8 cellular contexts compared by ENCODE assay signal in genomic region chr5:113510836-113511451, GRCh38. TPM values are rescaled to one million over a fixed set of nuclear protein-coding genes. Genes with fewer than 3 reads are reported as not detected.
DNase-seq lines count a peak whose midpoint lies in the region; ATAC-seq and TF ChIP-seq lines count a peak whose summit lies in the region.

No MANE protein-coding gene starts in this region.

- no peak overlapping the region for H3K4me2 ChIP-seq in SK-N-SH

- TF ChIP-seq EP300 in SK-N-SH (IDR thresholded peaks at IDR 0.05; ENCODE audit: borderline replicate concordance in 1 of 2, low read depth in 1 of 2, low read length in 1 of 2) = no peak

- no peaks in the 10 kb centered on the region for H3K4me1 ChIP-seq in Caco-2
- H3K4me1 ChIP-seq in SK-N-SH (ENCODE audit: control insufficient read depth in 1 of 2, insufficient read depth in 2 of 2, low read depth in 1 of 2, low read length in 1 of 2) = peaks cover 0 to 6% of the 10 kb centered on the region in 2 experiments; a peak in 2 of 4 replicates
- peaks cover 3% of the 10 kb centered on the region for H3K4me1 ChIP-seq in testis

- no peak overlapping the region for H3K4me3 Mint-ChIP-seq in Caco-2 (ENCODE audit: unreplicated experiment)
- no peak overlapping the region for H3K4me3 Mint-ChIP-seq in activated T-helper 17 cell treated with anti-CD3 and anti-CD28 coated beads, Interleukin-2, amount 50 U/mL, for 72 hours

- H4K20me1 ChIP-seq in SK-N-SH (ENCODE audit: insufficient read depth) = no peaks in the 10 kb centered on the region

- peaks cover 20% of the 10 kb centered on the region for H3K27me3 Mint-ChIP-seq in Caco-2 (ENCODE audit: insufficient read depth, unreplicated experiment)
- H3K27me3 Mint-ChIP-seq in activated T-helper 17 cell treated with anti-CD3 and anti-CD28 coated beads, Interleukin-2, amount 50 U/mL, for 72 hours = peaks cover 17% of the 10 kb centered on the region

- 47% methylated on average over 6 of the region's 6 CpGs for WGBS in SK-N-SH (ENCODE audit: low lambda C conversion rate)
- 65 to 67% methylated on average over 6 of the region's 6 CpGs for WGBS in testis, 2 donors

- H3K27me3 ChIP-seq in Caco-2 (replicated peaks; ENCODE audit: control insufficient read depth, insufficient read depth, low read length) (no peaks in the 10 kb centered on the region), SK-N-SH (ENCODE audit: insufficient read depth) (no peaks in the 10 kb centered on the region; the same call in 1 of the 2 replicates), testis (no peaks in the 10 kb centered on the region)

- H3K9me3 ChIP-seq in Caco-2 (no peaks in the 10 kb centered on the region), SK-N-SH (no peaks in the 10 kb centered on the region), testis (no peaks in the 10 kb centered on the region)

- H2AFZ ChIP-seq in SK-N-SH (ENCODE audit: low read depth) = no peak overlapping the region

- H3K9ac ChIP-seq in SK-N-SH = no peak overlapping the region

- no peaks in the 10 kb centered on the region for H3K36me3 ChIP-seq in Caco-2 (ENCODE audit: control insufficient read depth, insufficient read depth, low read length)
- H3K36me3 ChIP-seq in SK-N-SH (replicated peaks in 1 of 2; ENCODE audit: control insufficient read depth in 1 of 2, insufficient read depth in 2 of 2, low read length in 1 of 2) = peaks cover 8% of the 10 kb centered on the region in 2 experiments
- H3K36me3 ChIP-seq in testis (ENCODE audit: low read depth, missing control alignments) = no peaks in the 10 kb centered on the region

- H3K27ac Mint-ChIP-seq in Caco-2 (ENCODE audit: unreplicated experiment) = no peak overlapping the region
- H3K27ac Mint-ChIP-seq in activated T-helper 17 cell treated with anti-CD3 and anti-CD28 coated beads, Interleukin-2, amount 50 U/mL, for 72 hours = no peak overlapping the region

- TF ChIP-seq POLR2A in testis (IDR thresholded peaks at IDR 0.05) = no peak

- H3K4me1 Mint-ChIP-seq in Caco-2 (ENCODE audit: low read depth, unreplicated experiment) = peaks cover 6% of the 10 kb centered on the region
- peaks cover 20% of the 10 kb centered on the region for H3K4me1 Mint-ChIP-seq in activated T-helper 17 cell treated with anti-CD3 and anti-CD28 coated beads, Interleukin-2, amount 50 U/mL, for 72 hours

- H3K79me2 ChIP-seq in SK-N-SH (ENCODE audit: insufficient read depth) = peaks cover 21% of the 10 kb centered on the region; the same call in 1 of the 2 replicates

- POLR2A ChIA-PET in Caco-2 (lab: Charles Lee) (no interaction called here), SK-N-SH (lab: Yijun Ruan, JAX) (no interaction called here)

- DNase-seq in Caco-2 (no peak), SK-N-SH (peak; percentile 27), kidney tubule cell (ENCODE audit: low spot score) (peak; percentile 35), DMS79 (lab: John Stamatoyannopoulos, UW) (no peak), testis (no peak), foreskin melanocyte (no peak)

- peak; percentile 86 for TF ChIP-seq RAD21 in SK-N-SH (IDR thresholded peaks at IDR 0.05; ENCODE audit: low read length)

- CTCF ChIA-PET in Caco-2 (lab: Charles Lee) (interaction anchor here (1.4 to 1.5 kb wide), 2 partner anchors 63 to 174 kb away, joined by 8 to 9 read pairs; no protein-coding TSS in a partner anchor), SK-N-SH (lab: Yijun Ruan, JAX) (interaction anchor here (0.6 to 7.1 kb wide), 36 partner anchors 9 to 949 kb away, joined by 3 to 77 read pairs (median 4); partner anchors contain the start of gene MCC)

- H3K9me3 Mint-ChIP-seq in Caco-2 (ENCODE audit: unreplicated experiment) = no peaks in the 10 kb centered on the region
- H3K9me3 Mint-ChIP-seq in activated T-helper 17 cell treated with anti-CD3 and anti-CD28 coated beads, Interleukin-2, amount 50 U/mL, for 72 hours = no peaks in the 10 kb centered on the region

- no TSS peak for BruUV-seq in Caco-2 (replicated peaks; lab: Mats Ljungman, UMichigan)

- intact Hi-C loops in Caco-2 (cut with micrococcal nuclease; ENCODE audit: unreplicated experiment) (loop anchor here (5.0 kb wide), 1 partner anchor 96 kb away; no protein-coding TSS in a partner anchor), testis (cut with DNase I; ENCODE audit: low total_unique reads) (no loop called here)

- H3K4me3 ChIP-seq in Caco-2 (ENCODE audit: low read depth, low read length) (no peak overlapping the region), SK-N-SH (ENCODE audit: low read depth in 2 of 2, low read length in 1 of 2) (no peak overlapping the region; a peak in 1 of 4 replicates), testis (no peak overlapping the region)

- H3K27ac ChIP-seq in SK-N-SH (ENCODE audit: low read depth in 2 of 2, low read length in 1 of 2) = no peak overlapping the region
- H3K27ac ChIP-seq in testis = no peak overlapping the region

- peak; percentile 36 to 41 for TF ChIP-seq CTCF in Caco-2 (IDR thresholded peaks at IDR 0.05; ENCODE audit: insufficient read depth in 1 of 2, low read depth in 1 of 2, low read length in 1 of 2, severe bottlenecking in 1 of 2, unreplicated experiment in 1 of 2)
- TF ChIP-seq CTCF in SK-N-SH (IDR thresholded peaks at IDR 0.05) = peak; percentile 73
- TF ChIP-seq CTCF in testis (IDR thresholded peaks at IDR 0.05) = no peak

- peak; percentile 23 for ATAC-seq in HG03103 (IDR thresholded peaks at IDR 0.05; ENCODE audit: low read depth, unreplicated experiment)
- ATAC-seq in activated T-helper 17 cell treated with anti-CD3 and anti-CD28 coated beads, Interleukin-2, amount 50 U/mL, for 72 hours (replicated peaks) = no peak

- H3K9me2 ChIP-seq in SK-N-SH = no peaks in the 10 kb centered on the region

- peaks cover 12% of the 10 kb centered on the region for H3F3A ChIP-seq in SK-N-SH (replicated peaks; ENCODE audit: insufficient read depth)

- H3K36me3 Mint-ChIP-seq in Caco-2 (ENCODE audit: insufficient read depth, unreplicated experiment) = peaks cover 5% of the 10 kb centered on the region
- peaks cover 15% of the 10 kb centered on the region for H3K36me3 Mint-ChIP-seq in activated T-helper 17 cell treated with anti-CD3 and anti-CD28 coated beads, Interleukin-2, amount 50 U/mL, for 72 hours (ENCODE audit: low read depth)

TF ChIP-seq in SK-N-SH, 30 proteins besides CTCF, POLR2A, EP300 and RAD21:
- TF ChIP-seq SMC3 (IDR thresholded peaks at IDR 0.05; ENCODE audit: low read depth, low read length) = peak; percentile 80
- no peak for TF ChIP-seq GATA2 (CRISPR knock-in tag; IDR thresholded peaks at IDR 0.05)
TF ChIP-seq in SK-N-SH: peak in this region for 1.

RNA-seq across cellular contexts. Expression of gene YTHDC2, which starts 2.5 kb away (rescaled TPM):
- 16.9 and 19.1 TPM in 2 replicates for total RNA-seq in Caco-2 (2022)
- 3.5 and 4.7 TPM in 2 replicates for polyA plus RNA-seq in SK-N-SH (2012; rRNA removed)
- polyA plus RNA-seq in SK-N-SH (2012; cell fraction: cytosol; rRNA removed) = 3.8 and 4.5 TPM in 2 replicates
- 9.2 and 17.9 TPM in 2 replicates for polyA plus RNA-seq in SK-N-SH (2012; cell fraction: nucleus; rRNA removed)
- 10 to 100 TPM; 34.3 to 44.3 TPM for total RNA-seq in testis
- 29.1 TPM for polyA plus RNA-seq in testis (ENCODE audit: insufficient read depth, low read depth, low replicate concordance)
- total RNA-seq in activated T-helper 17 cell treated with anti-CD3 and anti-CD28 coated beads, Interleukin-2, amount 50 U/mL, for 72 hours = 10 to 100 TPM; 21.0 to 26.4 TPM

RNA-seq across cellular contexts. Expression of gene MCC, which starts 22.7 kb away (rescaled TPM):
- total RNA-seq in Caco-2 (2022) (0.09 TPM in 1 of 2 replicates, not detected in the other), testis (10 to 100 TPM; 21.4 to 23.7 TPM)
- polyA plus RNA-seq in SK-N-SH (2012; rRNA removed) (2.6 and 3.6 TPM in 2 replicates), testis (ENCODE audit: insufficient read depth, low read depth, low replicate concordance) (7.1 TPM)
- polyA plus RNA-seq in SK-N-SH (2012; cell fraction: cytosol; rRNA removed) = 3.0 and 3.3 TPM in 2 replicates
- 3.7 and 5.1 TPM in 2 replicates for polyA plus RNA-seq in SK-N-SH (2012; cell fraction: nucleus; rRNA removed)
- 1 to 10 TPM; 4.3 TPM for total RNA-seq in activated T-helper 17 cell treated with anti-CD3 and anti-CD28 coated beads, Interleukin-2, amount 50 U/mL, for 72 hours

Comparison
In these comparisons a context has a peak if more than half of its experiments do, and no peak if none do; other contexts are left out.
1. DNase-seq: peak in SK-N-SH (single experiment) and kidney tubule cell (single experiment); none in Caco-2 (0 of 2), DMS79 (single experiment), testis (single experiment) and foreskin melanocyte (single experiment).
2. CTCF ChIP-seq: peak in Caco-2 (2 of 2) and SK-N-SH (single experiment); none in testis (0 of 3).
3. RNA of gene MCC, which starts 22.7 kb away (total RNA-seq): 21.4 to 23.7 TPM in testis; 4.3 TPM in activated T-helper 17 cell treated with anti-CD3 and anti-CD28 coated beads, Interleukin-2, amount 50 U/mL, for 72 hours and 0.09 TPM in Caco-2; every median in the first group is over 4 times any median in the second.